In genomic region chr15:89845305-89845893, GRCh38 we compare ENCODE assay signal across 11 cellular contexts. TPM values are rescaled to one million over a fixed set of nuclear protein-coding genes. Genes with fewer than 3 reads are reported as not detected.
DNase-seq lines count a peak whose midpoint lies in the region; ATAC-seq, FAIRE-seq and TF ChIP-seq lines count a peak whose summit lies in the region.
"Had no signal": no experiment of that assay in that cellular context is flagged by ENCODE, and none has a peak within 500 bp of the region (broad histone marks: within the 10 kb centered on the region; RNA-seq: fewer than 3 reads in every experiment).

No MANE protein-coding gene starts in this region.

- peaks cover 0 to 28% of the 10 kb centered on the region in 2 experiments; a peak in 3 of 4 replicates for H3K4me1 ChIP-seq in SK-N-SH (ENCODE audit: control insufficient read depth in 1 of 2, insufficient read depth in 2 of 2, low read depth in 1 of 2, low read length in 1 of 2)
- H3K4me1 ChIP-seq in skeletal muscle satellite cell (ENCODE audit: control insufficient read depth, insufficient read depth, low read length) = peaks cover 60% of the 10 kb centered on the region

- H3K4me2 ChIP-seq in SK-N-SH = peak overlapping the region; percentile 62
- peak overlapping the region; percentile 72 for H3K4me2 ChIP-seq in skeletal muscle satellite cell (ENCODE audit: low read length)

- no peaks in the 10 kb centered on the region for H3K27me3 Mint-ChIP-seq in T-helper 2 cell treated with Interferon-gamma antibody and Interleukin-4, amounts not matched to agents 5 μg/mL and 100 μg/mL, for 36 hours (ENCODE audit: low read depth)

- H3K4me3 ChIP-seq in SK-N-SH (ENCODE audit: low read depth in 2 of 2, low read length in 1 of 2) = no peak overlapping the region
- no peak overlapping the region for H3K4me3 ChIP-seq in foreskin fibroblast (ENCODE audit: low read depth in 1 of 2, low read length in 2 of 2)
- H3K4me3 ChIP-seq in skeletal muscle satellite cell (ENCODE audit: low read length) = peak overlapping the region; percentile 6

- POLR2A ChIA-PET in SK-N-SH (lab: Yijun Ruan, JAX) (no interaction called here), HEK293T (lab: Yijun Ruan, JAX) (no interaction called here)

- H4K20me1 ChIP-seq in SK-N-SH (ENCODE audit: insufficient read depth) = no peaks in the 10 kb centered on the region

- H3K79me2 ChIP-seq in SK-N-SH (ENCODE audit: insufficient read depth) = peaks cover 12% of the 10 kb centered on the region; the same call in 1 of the 2 replicates

- ATAC-seq in HG03039 (IDR thresholded peaks at IDR 0.05; ENCODE audit: unreplicated experiment) = no peak
- ATAC-seq: left ventricle myocardium superior had no signal

- no peak for TF ChIP-seq CTCF in SK-N-SH (IDR thresholded peaks at IDR 0.05)
- TF ChIP-seq CTCF in foreskin fibroblast (IDR thresholded peaks at IDR 0.05; ENCODE audit: low read depth, low read length) = no peak

- peak overlapping the region; percentile 77 to 95; a peak in 3 of 4 replicates for H3K27ac ChIP-seq in SK-N-SH (ENCODE audit: low read depth in 2 of 2, low read length in 1 of 2)

- no peak for TF ChIP-seq POLR2A in GM12891 (IDR thresholded peaks at IDR 0.05; ENCODE audit: low read depth, low read length)

- H3K9ac ChIP-seq in SK-N-SH = peak overlapping the region; percentile 45; the same call in 1 of the 2 replicates
- peak overlapping the region; percentile 69 for H3K9ac ChIP-seq in skeletal muscle satellite cell (ENCODE audit: low read depth, low read length)

- no peak for TF ChIP-seq RAD21 in SK-N-SH (IDR thresholded peaks at IDR 0.05; ENCODE audit: low read length)

- no peaks in the 10 kb centered on the region for H3K9me3 Mint-ChIP-seq in T-helper 2 cell treated with Interferon-gamma antibody and Interleukin-4, amounts not matched to agents 5 μg/mL and 100 μg/mL, for 36 hours

- DNase-seq in H4 (ENCODE audit: low spot score) = peak; percentile 71
- no peak for DNase-seq in SK-N-SH
- peak; percentile 78 to 88 for DNase-seq in foreskin fibroblast
- DNase-seq in GM12891 (ENCODE audit: insufficient read length, low spot score) = no peak
- no peak for DNase-seq in T-helper 2 cell treated with Interferon-gamma antibody and Interleukin-4, amounts not matched to agents 5 μg/mL and 100 μg/mL, for 36 hours (ENCODE audit: low spot score)
- DNase-seq in HEK293T (ENCODE audit: extremely low spot score) = no peak
- DNase-seq: amniotic stem cell, left ventricle myocardium superior, NCI-H1048 had no signal

- peaks cover 18% of the 10 kb centered on the region for H3K36me3 Mint-ChIP-seq in T-helper 2 cell treated with Interferon-gamma antibody and Interleukin-4, amounts not matched to agents 5 μg/mL and 100 μg/mL, for 36 hours (ENCODE audit: low read depth)

- H3K27ac Mint-ChIP-seq in T-helper 2 cell treated with Interferon-gamma antibody and Interleukin-4, amounts not matched to agents 5 μg/mL and 100 μg/mL, for 36 hours = no peak overlapping the region

- H3F3A ChIP-seq in SK-N-SH (replicated peaks; ENCODE audit: insufficient read depth) = peaks cover 68% of the 10 kb centered on the region

- no peaks in the 10 kb centered on the region for H3K27me3 ChIP-seq in SK-N-SH (ENCODE audit: insufficient read depth)
- no peaks in the 10 kb centered on the region for H3K27me3 ChIP-seq in skeletal muscle satellite cell (ENCODE audit: control insufficient read depth, insufficient read depth, low read length)

- H2AFZ ChIP-seq in SK-N-SH (ENCODE audit: low read depth) = no peak overlapping the region

- H3K4me1 Mint-ChIP-seq in T-helper 2 cell treated with Interferon-gamma antibody and Interleukin-4, amounts not matched to agents 5 μg/mL and 100 μg/mL, for 36 hours (ENCODE audit: low read depth) = peaks cover 5% of the 10 kb centered on the region

- H3K9me3 ChIP-seq in SK-N-SH = no peaks in the 10 kb centered on the region
- H3K9me3 ChIP-seq in skeletal muscle satellite cell (replicated peaks; ENCODE audit: low read length) = no peaks in the 10 kb centered on the region

- H3K9me2 ChIP-seq in SK-N-SH = no peaks in the 10 kb centered on the region

- H3K36me3 ChIP-seq in SK-N-SH (replicated peaks in 1 of 2; ENCODE audit: control insufficient read depth in 1 of 2, insufficient read depth in 2 of 2, low read length in 1 of 2) (peaks cover 6 to 8% of the 10 kb centered on the region in 2 experiments), skeletal muscle satellite cell (ENCODE audit: insufficient read depth, low read length) (no peaks in the 10 kb centered on the region)

- CTCF ChIA-PET in SK-N-SH (lab: Yijun Ruan, JAX) = interaction anchor here (1.1 to 1.5 kb wide), 3 partner anchors 30 to 105 kb away, joined by 3 to 4 read pairs (median 3); no protein-coding TSS in a partner anchor
- CTCF ChIA-PET in HEK293T (lab: Yijun Ruan, JAX) = interaction anchor here (0.9 to 1.3 kb wide), 2 partner anchors 30 to 84 kb away, joined by 3 read pairs; no protein-coding TSS in a partner anchor

- peak in 1 of 2 experiments; percentile 71; a peak in 1 of 4 replicates for TF ChIP-seq EP300 in SK-N-SH (IDR thresholded peaks at IDR 0.05; ENCODE audit: borderline replicate concordance in 1 of 2, low read depth in 1 of 2, low read length in 1 of 2)

- 7% methylated on average over 5 of the region's 5 CpGs for WGBS in SK-N-SH (ENCODE audit: low lambda C conversion rate)

- no peak for FAIRE-seq in GM12891 (lab: Jason Lieb, UNC)

- H3K4me3 Mint-ChIP-seq in T-helper 2 cell treated with Interferon-gamma antibody and Interleukin-4, amounts not matched to agents 5 μg/mL and 100 μg/mL, for 36 hours = no peak overlapping the region

TF ChIP-seq in SK-N-SH, 30 proteins besides CTCF, POLR2A, EP300 and RAD21 (continues in another document):
- TF ChIP-seq TCF12 (IDR thresholded peaks at IDR 0.05) (peak; percentile 79), SIN3A (IDR thresholded peaks at IDR 0.05; ENCODE audit: borderline replicate concordance, low read depth, low read length) (no peak), FOSL2 (IDR thresholded peaks at IDR 0.05; ENCODE audit: borderline replicate concordance, low read depth) (peak; percentile 90), POLR2AphosphoS5 (IDR thresholded peaks at IDR 0.05; ENCODE audit: low read depth, low read length) (peak; percentile 61; the same call in 1 of the 2 replicates), FOXM1 (IDR thresholded peaks at IDR 0.05; ENCODE audit: low read depth) (no peak), MEF2A (IDR thresholded peaks at IDR 0.05; ENCODE audit: borderline replicate concordance, low read depth) (no peak)

TF ChIP-seq in GM12891, 5 proteins besides CTCF, POLR2A, EP300 and RAD21:
- no peak for TF ChIP-seq PAX5 (IDR thresholded peaks at IDR 0.05; ENCODE audit: insufficient read depth, low read length, severe bottlenecking)
- no peak for TF ChIP-seq TAF1 (IDR thresholded peaks at IDR 0.05; ENCODE audit: low read depth, low read length)
- no peak for TF ChIP-seq POLR2AphosphoS5 (IDR thresholded peaks at IDR 0.05; ENCODE audit: low read depth, low read length)
- no peak for TF ChIP-seq POU2F2 (IDR thresholded peaks at IDR 0.05; ENCODE audit: low read depth, low read length)
- no peak for TF ChIP-seq SPI1 (IDR thresholded peaks at IDR 0.05; ENCODE audit: low read depth, low read length)

TF ChIP-seq in HEK293T, 16 proteins besides CTCF, POLR2A, EP300 and RAD21:
- TF ChIP-seq FOXM1 (IDR thresholded peaks at IDR 0.05; ENCODE audit: borderline replicate concordance) = no peak
- TF ChIP-seq BHLHE40 (IDR thresholded peaks at IDR 0.05; ENCODE audit: borderline replicate concordance) = no peak

RNA-seq across cellular contexts. Expression of gene ANPEP, which starts 30.7 kb away (rescaled TPM):
- total RNA-seq in H4 (2014; rRNA removed; shearing (Covaris generic)) = 3.5 and 4.7 TPM in 2 replicates
- polyA plus RNA-seq in SK-N-SH (2012; rRNA removed) = 25.8 and 51.0 TPM in 2 replicates
- polyA plus RNA-seq in SK-N-SH (2012; cell fraction: cytosol; rRNA removed) = 16.3 and 22.6 TPM in 2 replicates
- 59.5 and 61.6 TPM in 2 replicates for polyA plus RNA-seq in SK-N-SH (2012; cell fraction: nucleus; rRNA removed)
- total RNA-seq in skeletal muscle satellite cell (2012; rRNA removed) = 318 and 367 TPM in 2 replicates
- polyA plus RNA-seq in GM12891 (2012; ENCODE audit: low read depth, missing spikeins) = not detected

RNA-seq across cellular contexts. Expression of gene AP3S2, which starts 48.4 kb away (rescaled TPM):
- 60.9 and 81.4 TPM in 2 replicates for total RNA-seq in H4 (2014; rRNA removed; shearing (Covaris generic))
- polyA plus RNA-seq in SK-N-SH (2012; rRNA removed) = 11.9 and 19.4 TPM in 2 replicates
- polyA plus RNA-seq in SK-N-SH (2012; cell fraction: cytosol; rRNA removed) = 26.2 and 27.1 TPM in 2 replicates
- polyA plus RNA-seq in SK-N-SH (2012; cell fraction: nucleus; rRNA removed) = 15.0 and 20.9 TPM in 2 replicates
- total RNA-seq in skeletal muscle satellite cell (2012; rRNA removed) = 56.3 and 60.5 TPM in 2 replicates
- polyA plus RNA-seq in GM12891 (2012; ENCODE audit: low read depth, missing spikeins) = 10.6 TPM

Comparison
In these comparisons a context has a peak if more than half of its experiments do, and no peak if none do; other contexts are left out.
1. DNase-seq: peak in H4 (single experiment) and foreskin fibroblast (2 of 2); none in SK-N-SH (single experiment), GM12891 (single experiment), T-helper 2 cell treated with Interferon-gamma antibody and Interleukin-4, amounts not matched to agents 5 μg/mL and 100 μg/mL, for 36 hours (single experiment) and HEK293T (single experiment).